In genomic region chr15:31328999-31329639, GRCh38 we compare ENCODE assay signal across 8 cellular contexts. TPM values are rescaled to one million over a fixed set of nuclear protein-coding genes. Genes with fewer than 3 reads are reported as not detected.
DNase-seq lines count a peak whose midpoint lies in the region; ATAC-seq and TF ChIP-seq lines count a peak whose summit lies in the region.

No MANE protein-coding gene starts in this region.

- CTCF ChIA-PET in activated CD4-positive, alpha-beta T cell treated with anti-CD3 and anti-CD28 coated beads, Interleukin-2, amount 10 ng/mL, durations not matched to agents 7 days and 5 days (lab: Charles Lee): interaction anchor here (1.0 to 1.2 kb wide), 4 partner anchors 9 to 118 kb away, joined by 3 to 4 read pairs (median 3); no protein-coding TSS in a partner anchor

- no peaks in the 10 kb centered on the region for H3K9me3 Mint-ChIP-seq in activated CD4-positive, alpha-beta T cell treated with anti-CD3 and anti-CD28 coated beads, Interleukin-2, amount 10 ng/mL, durations not matched to agents 7 days and 5 days

- peak; percentile 83 for DNase-seq in activated effector memory CD4-positive, alpha-beta T cell treated with anti-CD3 and anti-CD28 coated beads, Interleukin-2, amount 50 U/mL, for 16 hours
- no peak for DNase-seq in activated effector memory CD4-positive, alpha-beta T cell treated with Interleukin-2 at 50 U/mL for 16 hours
- DNase-seq in activated CD4-positive, alpha-beta T cell treated with anti-CD3 and anti-CD28 coated beads, Interleukin-2, amount 10 ng/mL, durations not matched to agents 7 days and 5 days: peak; percentile 55
- DNase-seq in foreskin fibroblast: no peak
- no peak for DNase-seq in skeletal muscle cell (ENCODE audit: low read depth)
- DNase-seq in HCEC 1CT: no peak
- DNase-seq in NCI-H524 treated with DMSO at 0.1 percent for 48 hours (lab: John Stamatoyannopoulos, UW): no peak

- no peaks in the 10 kb centered on the region for H3K27me3 Mint-ChIP-seq in activated CD4-positive, alpha-beta T cell treated with anti-CD3 and anti-CD28 coated beads, Interleukin-2, amount 10 ng/mL, durations not matched to agents 7 days and 5 days

- no peak for ATAC-seq in GM19467 (IDR thresholded peaks at IDR 0.05; ENCODE audit: unreplicated experiment)

- peaks cover 46% of the 10 kb centered on the region for H3K36me3 Mint-ChIP-seq in activated CD4-positive, alpha-beta T cell treated with anti-CD3 and anti-CD28 coated beads, Interleukin-2, amount 10 ng/mL, durations not matched to agents 7 days and 5 days (ENCODE audit: low read depth)

- H3K4me3 ChIP-seq in foreskin fibroblast (ENCODE audit: low read depth in 1 of 2, low read length in 2 of 2): peak overlapping the region; percentile 74 to 77
- peak overlapping the region; percentile 76 for H3K4me3 ChIP-seq in skeletal muscle cell (ENCODE audit: low read depth, low read length)

- POLR2A ChIA-PET in activated CD4-positive, alpha-beta T cell treated with anti-CD3 and anti-CD28 coated beads, Interleukin-2, amount 10 ng/mL, durations not matched to agents 7 days and 5 days (lab: Charles Lee): no interaction called here

- H3K27ac Mint-ChIP-seq in activated CD4-positive, alpha-beta T cell treated with anti-CD3 and anti-CD28 coated beads, Interleukin-2, amount 10 ng/mL, durations not matched to agents 7 days and 5 days: peak overlapping the region; percentile 93

- TF ChIP-seq CTCF in foreskin fibroblast (IDR thresholded peaks at IDR 0.05; ENCODE audit: low read depth, low read length): no peak

- H3K4me3 Mint-ChIP-seq in activated CD4-positive, alpha-beta T cell treated with anti-CD3 and anti-CD28 coated beads, Interleukin-2, amount 10 ng/mL, durations not matched to agents 7 days and 5 days: peak overlapping the region; percentile 92

- H3K4me1 Mint-ChIP-seq in activated CD4-positive, alpha-beta T cell treated with anti-CD3 and anti-CD28 coated beads, Interleukin-2, amount 10 ng/mL, durations not matched to agents 7 days and 5 days: peaks cover 56% of the 10 kb centered on the region

RNA-seq across cellular contexts. Expression of gene KLF13, which starts 2.5 kb away (rescaled TPM):
- 100 to 1,000 TPM; 235 to 264 TPM for total RNA-seq in activated CD4-positive, alpha-beta T cell treated with anti-CD3 and anti-CD28 coated beads, Interleukin-2, amount 10 ng/mL, durations not matched to agents 7 days and 5 days

Comparison
In these comparisons a context has a peak if more than half of its experiments do, and no peak if none do; other contexts are left out.
1. DNase-seq: peak in activated effector memory CD4-positive, alpha-beta T cell treated with anti-CD3 and anti-CD28 coated beads, Interleukin-2, amount 50 U/mL, for 16 hours (single experiment) and activated CD4-positive, alpha-beta T cell treated with anti-CD3 and anti-CD28 coated beads, Interleukin-2, amount 10 ng/mL, durations not matched to agents 7 days and 5 days (single experiment); none in activated effector memory CD4-positive, alpha-beta T cell treated with Interleukin-2 at 50 U/mL for 16 hours (single experiment), foreskin fibroblast (0 of 2), skeletal muscle cell (single experiment), HCEC 1CT (single experiment) and NCI-H524 treated with DMSO at 0.1 percent for 48 hours (single experiment).